Comparison of ENCODE assay signal across 18 cellular contexts in the genomic region with DNA sequence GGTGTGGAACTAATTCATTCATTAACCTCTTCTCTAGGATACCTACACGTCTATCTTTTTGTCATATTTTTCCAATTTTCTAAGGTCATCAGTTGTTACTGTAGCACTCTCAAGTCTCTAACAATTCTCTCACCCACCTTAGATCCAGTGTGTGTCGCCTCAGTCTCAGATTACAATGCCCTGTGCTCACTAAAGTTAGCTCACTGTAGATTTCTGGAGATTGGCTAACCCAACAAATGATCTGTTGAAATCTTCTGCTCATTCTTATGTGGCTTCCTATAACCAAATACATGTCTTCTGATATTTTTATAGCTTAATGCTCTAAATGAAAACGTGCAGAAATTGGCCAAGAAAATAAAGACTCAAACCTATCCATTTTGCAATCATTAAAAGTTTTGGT.
DNase-seq lines count a peak whose midpoint lies in the region; TF ChIP-seq lines count a peak whose summit lies in the region.
"Had no signal": no experiment of that assay in that cellular context is flagged by ENCODE, and none has a peak within 500 bp of the region (broad histone marks: within the 10 kb centered on the region; RNA-seq: fewer than 3 reads in every experiment).

No MANE protein-coding gene starts in this region.

- peaks cover 46% of the 10 kb centered on the region for H3K36me3 Mint-ChIP-seq in MCF 10A (ENCODE audit: insufficient read depth, unreplicated experiment)

- H3K27me3 Mint-ChIP-seq in MCF 10A (ENCODE audit: insufficient read depth, unreplicated experiment), result no peaks in the 10 kb centered on the region

- CTCF ChIA-PET in MCF 10A (lab: Yijun Ruan, JAX), result interaction anchor here (0.6 to 2.7 kb wide), 9 partner anchors 10 to 848 kb away, joined by 3 to 13 read pairs (median 3); no protein-coding TSS in a partner anchor

- H3K4me3 ChIP-seq in breast epithelium, result no peak overlapping the region
- H3K4me3 ChIP-seq: A549, SJCRH30 had no signal

- POLR2A ChIA-PET in MCF 10A (lab: Yijun Ruan, JAX), result interaction anchor here (1.1 kb wide), 1 partner anchor 49 kb away, joined by 3 read pairs; no protein-coding TSS in a partner anchor

- H3K27me3 ChIP-seq in breast epithelium, result no peaks in the 10 kb centered on the region
- H3K27me3 ChIP-seq: SJCRH30 had no signal

- H3K27ac Mint-ChIP-seq in MCF 10A (ENCODE audit: low read depth, unreplicated experiment), result peak overlapping the region; percentile 10
- H3K27ac Mint-ChIP-seq: HFFc6 had no signal

- in situ Hi-C loops in ACHN (cut with HindIII; ENCODE audit: low pct_ligation_motif_present, low pct_unique_long_range_greater_than_20kb, low sequenced_read_pairs), result no loop called here

- no TSS peak for BruUV-seq in MCF 10A (replicated peaks; lab: Mats Ljungman, UMichigan)

- no peaks in the 10 kb centered on the region for H3K9me3 ChIP-seq in breast epithelium
- H3K9me3 ChIP-seq: A549 had no signal

- H3K4me1 Mint-ChIP-seq in MCF 10A (ENCODE audit: insufficient read depth, unreplicated experiment), result peaks cover 14% of the 10 kb centered on the region

- H3K27ac ChIP-seq in breast epithelium, result no peak overlapping the region
- H3K27ac ChIP-seq: A549, C4-2B, RWPE1, SJCRH30 had no signal

- H3K9me3 Mint-ChIP-seq in MCF 10A (ENCODE audit: unreplicated experiment), result no peaks in the 10 kb centered on the region
- H3K9me3 Mint-ChIP-seq: HFFc6 had no signal

- no peaks in the 10 kb centered on the region for H3K36me3 ChIP-seq in breast epithelium

- no peak for TF ChIP-seq CTCF in MCF 10A (IDR thresholded peaks at IDR 0.05; ENCODE audit: unreplicated experiment)
- TF ChIP-seq CTCF in breast epithelium (IDR thresholded peaks at IDR 0.05), result no peak

- no peaks in the 10 kb centered on the region for H3K4me1 ChIP-seq in breast epithelium
- H3K4me1 ChIP-seq: A549 had no signal

- peak; percentile 6 for DNase-seq in MCF 10A (ENCODE audit: unreplicated experiment)
- no peak for DNase-seq in breast epithelium (ENCODE audit: low spot score in 2 of 2)
- peak; percentile 72 for DNase-seq in amniotic epithelial cell (ENCODE audit: low read depth)
- DNase-seq in iris pigment epithelial cell (ENCODE audit: low read depth), result peak; percentile 71
- no peak for DNase-seq in ACHN
- DNase-seq in NCI-H226, result no peak
- DNase-seq in T1000 (lab: John Stamatoyannopoulos, UW), result no peak
- DNase-seq in DMS114 treated with DMSO at 0.1 percent for 48 hours (lab: John Stamatoyannopoulos, UW; ENCODE audit: unreplicated experiment), result no peak
- DNase-seq: DMS153, KBM-7, NCI-H1417 treated with DMSO at 0.1 percent for 48 hours, NCI-H2029, NCI-H446 had no signal

- intact Hi-C loops in MCF 10A (cut with micrococcal nuclease), result loop anchor here (10.0 kb wide), 1 partner anchor 105 kb away; no protein-coding TSS in a partner anchor
- intact Hi-C loops in breast epithelium (cut with DNase I; ENCODE audit: low total_unique reads), result no loop called here

- no peak for TF ChIP-seq POLR2A in breast epithelium (IDR thresholded peaks at IDR 0.05)

- H3K4me3 Mint-ChIP-seq in MCF 10A (ENCODE audit: unreplicated experiment), result no peak overlapping the region
- H3K4me3 Mint-ChIP-seq: HFFc6 had no signal

Comparison
In these comparisons a context has a peak if more than half of its experiments do, and no peak if none do; other contexts are left out.
1. DNase-seq: peak in MCF 10A (single experiment), amniotic epithelial cell (single experiment) and iris pigment epithelial cell (single experiment); none in breast epithelium (0 of 2), ACHN (single experiment), NCI-H226 (single experiment), T1000 (single experiment) and DMS114 treated with DMSO at 0.1 percent for 48 hours (single experiment).